1 cellular context compared by ENCODE assay signal in genomic region chr4:103075894-103076776, GRCh38.
TF ChIP-seq lines count a peak whose summit lies in the region.

TSS of gene SLC9B2 (minus strand) at chr4:103076761. CDS start at chr4:103067550, 9,211 bp downstream.

TF ChIP-seq in HepG2, 621 proteins besides CTCF, POLR2A, EP300 and RAD21 (continued from another document):
- TF ChIP-seq HMGXB4 (CRISPR knock-in tag; IDR thresholded peaks at IDR 0.05; ENCODE audit: borderline replicate concordance in 1 of 2, low read depth in 1 of 2), result peak; percentile 82 to 92; a peak in 3 of 4 replicates
- TF ChIP-seq ZNF253 (CRISPR knock-in tag; IDR thresholded peaks at IDR 0.05; ENCODE audit: borderline replicate concordance), result peak; percentile 91; the same call in 1 of the 2 replicates
- TF ChIP-seq YY1 (IDR thresholded peaks at IDR 0.05; ENCODE audit: insufficient read depth, insufficient replicate concordance, low read depth, low read length), result peak; percentile 12
